ENCODE assay signal across 1 cellular context in genomic region chr17:8056976-8057625, GRCh38.
TF ChIP-seq lines count a peak whose summit lies in the region.

No MANE protein-coding gene starts in this region.

TF ChIP-seq in K562, 482 proteins besides CTCF, POLR2A, EP300 and RAD21 (continued from another document):
- no peak for TF ChIP-seq ZNF584 (CRISPR knock-in tag; IDR thresholded peaks at IDR 0.05; ENCODE audit: low read depth)
- no peak for TF ChIP-seq ZNF518B (CRISPR knock-in tag; IDR thresholded peaks at IDR 0.05)
- no peak for TF ChIP-seq BMI1 (IDR thresholded peaks at IDR 0.05; ENCODE audit: low read length)
